Comparison of ENCODE assay signal across 8 cellular contexts in the genomic region with DNA sequence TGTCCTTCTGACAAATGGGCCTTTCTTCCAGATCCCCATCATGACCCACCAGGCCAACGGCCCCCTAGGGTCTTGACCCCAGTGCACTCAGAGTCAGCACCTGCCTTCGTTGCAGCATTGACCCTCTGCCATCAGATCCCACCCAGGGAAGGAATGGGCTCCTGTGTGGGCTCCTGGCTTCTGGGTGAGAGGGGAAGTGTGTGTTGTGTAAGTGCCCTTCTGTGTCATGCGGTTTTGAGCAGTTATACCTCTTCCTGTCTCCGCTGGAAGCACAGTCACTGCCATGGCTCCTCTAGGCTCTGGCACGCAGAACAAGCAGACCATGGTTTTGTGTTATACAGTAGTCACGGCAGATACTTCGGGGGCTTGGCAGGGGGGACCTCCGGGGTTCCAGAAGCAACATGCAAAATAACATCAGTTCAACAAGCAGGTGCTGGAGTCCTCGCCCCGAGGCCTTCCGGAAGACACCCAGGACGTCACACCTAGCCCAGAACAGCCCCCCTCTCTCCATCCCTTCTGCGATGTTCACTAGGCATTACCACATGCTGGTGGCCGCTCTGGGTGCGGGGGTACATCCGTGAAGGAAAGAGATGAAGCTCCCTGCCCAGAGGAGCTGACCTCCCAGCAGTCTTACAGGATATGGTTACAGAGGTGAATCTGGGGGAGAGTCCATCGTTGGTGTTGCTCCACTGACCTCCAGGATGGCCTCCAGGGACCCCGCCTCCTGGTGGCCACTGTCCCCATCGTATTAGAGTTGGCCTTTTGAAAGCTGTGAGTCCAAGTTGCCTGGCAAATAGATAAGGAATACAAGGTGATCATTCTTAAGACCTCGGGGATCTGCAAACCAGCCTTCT. TPM values are rescaled to one million over a fixed set of nuclear protein-coding genes. Genes with fewer than 3 reads are reported as not detected.
A peak's percentile ranks its signal among the peaks of the same experiment; 100 is the strongest.
DNase-seq lines count a peak whose midpoint lies in the region; ATAC-seq and TF ChIP-seq lines count a peak whose summit lies in the region.

No MANE protein-coding gene starts in this region.

- no peaks in the 10 kb centered on the region for H3K9me3 Mint-ChIP-seq in stimulated activated naive CD8-positive, alpha-beta T cell treated with anti-CD3 and anti-CD28 coated beads, Interleukin-15, Interleukin-2, amounts not matched to agents 100 ng/mL and 50 ng/mL, for 24 hours

- no peaks in the 10 kb centered on the region for H3K9me3 ChIP-seq in right lobe of liver

- H3K27ac Mint-ChIP-seq in stimulated activated naive CD8-positive, alpha-beta T cell treated with anti-CD3 and anti-CD28 coated beads, Interleukin-15, Interleukin-2, amounts not matched to agents 100 ng/mL and 50 ng/mL, for 24 hours = peak overlapping the region; percentile 92

- H3K4me1 Mint-ChIP-seq in stimulated activated naive CD8-positive, alpha-beta T cell treated with anti-CD3 and anti-CD28 coated beads, Interleukin-15, Interleukin-2, amounts not matched to agents 100 ng/mL and 50 ng/mL, for 24 hours (ENCODE audit: low read depth) = peaks cover 78% of the 10 kb centered on the region

- H3K36me3 Mint-ChIP-seq in stimulated activated naive CD8-positive, alpha-beta T cell treated with anti-CD3 and anti-CD28 coated beads, Interleukin-15, Interleukin-2, amounts not matched to agents 100 ng/mL and 50 ng/mL, for 24 hours (ENCODE audit: low read depth) = peaks cover 56% of the 10 kb centered on the region

- ATAC-seq in GM18870 (IDR thresholded peaks at IDR 0.05; ENCODE audit: unreplicated experiment) (peak; percentile 34), right lobe of liver (peak; percentile 35 to 64 (median 58)), GM18873 (IDR thresholded peaks at IDR 0.05; ENCODE audit: low FRiP score, unreplicated experiment) (no peak), HG03045 (IDR thresholded peaks at IDR 0.05; ENCODE audit: unreplicated experiment) (no peak)

- H3K4me3 ChIP-seq in right lobe of liver = no peak overlapping the region

- intact Hi-C loops in right lobe of liver (cut with DNase I) = no loop called here

- peak overlapping the region in 2 of 3 donors; percentile 16 to 51 for H3K27ac ChIP-seq in right lobe of liver

- DNase-seq in NOMO-1 treated with DMSO at 0.1 percent for 48 hours (lab: John Stamatoyannopoulos, UW; ENCODE audit: unreplicated experiment) (peak; percentile 95), right lobe of liver (peak in 2 of 3 donors; percentile 50 to 61), DMS114 treated with DMSO at 0.1 percent for 48 hours (lab: John Stamatoyannopoulos, UW; ENCODE audit: unreplicated experiment) (no peak)
- DNase-seq in activated T-cell treated with anti-CD3 and anti-CD28 coated beads, Interleukin-2, amount 50 U/mL, for 48 hours = peak; percentile 75 to 77

- no peaks in the 10 kb centered on the region for H3K4me1 ChIP-seq in right lobe of liver

- peak overlapping the region; percentile 94 for H3K4me3 Mint-ChIP-seq in stimulated activated naive CD8-positive, alpha-beta T cell treated with anti-CD3 and anti-CD28 coated beads, Interleukin-15, Interleukin-2, amounts not matched to agents 100 ng/mL and 50 ng/mL, for 24 hours

- H3K36me3 ChIP-seq in right lobe of liver = no peaks in the 10 kb centered on the region

- H3K27me3 Mint-ChIP-seq in stimulated activated naive CD8-positive, alpha-beta T cell treated with anti-CD3 and anti-CD28 coated beads, Interleukin-15, Interleukin-2, amounts not matched to agents 100 ng/mL and 50 ng/mL, for 24 hours = no peaks in the 10 kb centered on the region

- no peak for TF ChIP-seq CTCF in right lobe of liver (IDR thresholded peaks at IDR 0.05)

- 37% methylated on average over 13 of the region's 20 CpGs for WGBS in right lobe of liver (ENCODE audit: insufficient coverage, low coverage, low lambda C conversion rate, missing lambda C conversion rate)

- TF ChIP-seq POLR2A in right lobe of liver (IDR thresholded peaks at IDR 0.05) = peak; percentile 26

- no peaks in the 10 kb centered on the region for H3K27me3 ChIP-seq in right lobe of liver

RNA-seq across cellular contexts. Expression of a gene that starts 17.4 kb away (rescaled TPM):
- 10 to 100 TPM in 2 of 6 experiments, 1 to 10 TPM in 4; 4.4 to 14.8 (median 6.9) TPM for total RNA-seq in right lobe of liver

RNA-seq across cellular contexts. Expression of a gene that starts 36.0 kb away (rescaled TPM):
- 1 to 10 TPM; 1.5 to 6.0 (median 2.0) TPM for total RNA-seq in right lobe of liver

Comparison
In these comparisons a context has a peak if more than half of its experiments do, and no peak if none do; other contexts are left out.
1. ATAC-seq: peak in GM18870 (single experiment) and right lobe of liver (4 of 4); none in GM18873 (single experiment) and HG03045 (single experiment).